ENCODE assay signal across 12 cellular contexts in genomic region chr17:332558-333322, GRCh38. TPM values are rescaled to one million over a fixed set of nuclear protein-coding genes. Genes with fewer than 3 reads are reported as not detected.
DNase-seq lines count a peak whose midpoint lies in the region; ATAC-seq and TF ChIP-seq lines count a peak whose summit lies in the region.
"Had no signal": no experiment of that assay in that cellular context is flagged by ENCODE, and none has a peak within 500 bp of the region (broad histone marks: within the 10 kb centered on the region; RNA-seq: fewer than 3 reads in every experiment).

No MANE protein-coding gene starts in this region.

- POLR2A ChIA-PET in SK-N-SH (lab: Yijun Ruan, JAX): no interaction called here
- POLR2A ChIA-PET in naive thymus-derived CD8-positive, alpha-beta T cell (lab: Charles Lee): interaction anchor here (1.3 to 1.7 kb wide), 2 partner anchors 41 to 51 kb away, joined by 3 read pairs; no protein-coding TSS in a partner anchor

- no peak overlapping the region for H2AFZ ChIP-seq in SK-N-SH (ENCODE audit: low read depth)

- H3K36me3 ChIP-seq in SK-N-SH (replicated peaks in 1 of 2; ENCODE audit: control insufficient read depth in 1 of 2, insufficient read depth in 2 of 2, low read length in 1 of 2) (no peaks in the 10 kb centered on the region), vagina (no peaks in the 10 kb centered on the region), HAP-1 (replicated peaks) (no peaks in the 10 kb centered on the region)
- H3K36me3 ChIP-seq: SJSA1 had no signal

- H3K9ac ChIP-seq in SK-N-SH: no peak overlapping the region

- ATAC-seq in SK-N-SH treated with all-trans-retinoic acid at 6 μM for 48 hours (peak; percentile 25; the same call in 1 of the 3 replicates), HG02938 (IDR thresholded peaks at IDR 0.05; ENCODE audit: unreplicated experiment) (no peak)
- ATAC-seq in naive thymus-derived CD8-positive, alpha-beta T cell: no peak
- ATAC-seq: activated CD8-positive, alpha-beta T cell treated with anti-CD3 and anti-CD28 coated beads for 36 hours had no signal

- TF ChIP-seq CTCF in SK-N-SH (IDR thresholded peaks at IDR 0.05): no peak
- TF ChIP-seq CTCF in vagina (IDR thresholded peaks at IDR 0.05): no peak

- H3K9me3 ChIP-seq in SK-N-SH (no peaks in the 10 kb centered on the region), vagina (no peaks in the 10 kb centered on the region), HAP-1 (no peaks in the 10 kb centered on the region)
- H3K9me3 ChIP-seq: SJSA1 had no signal

- intact Hi-C loops in vagina (cut with DNase I): no loop called here

- H3K27ac Mint-ChIP-seq in naive thymus-derived CD8-positive, alpha-beta T cell: peak overlapping the region in 6 of 10 donors; percentile 37 to 99 (median 74)
- H3K27ac Mint-ChIP-seq: activated CD8-positive, alpha-beta T cell treated with anti-CD3 and anti-CD28 coated beads for 36 hours had no signal

- no peak overlapping the region for H3K27ac ChIP-seq in SK-N-SH (ENCODE audit: low read depth in 2 of 2, low read length in 1 of 2)
- H3K27ac ChIP-seq in vagina: peak overlapping the region; percentile 88
- H3K27ac ChIP-seq: SJSA1 had no signal

- no peaks in the 10 kb centered on the region for H4K20me1 ChIP-seq in SK-N-SH (ENCODE audit: insufficient read depth)

- no peak for TF ChIP-seq EP300 in SK-N-SH (IDR thresholded peaks at IDR 0.05; ENCODE audit: borderline replicate concordance in 1 of 2, low read depth in 1 of 2, low read length in 1 of 2)

- H3K4me1 Mint-ChIP-seq in naive thymus-derived CD8-positive, alpha-beta T cell: peaks cover 14 to 83% (median 54%) of the 10 kb centered on the region in 4 donors

- DNase-seq in SK-N-SH: no peak
- DNase-seq in fibroblast of peridontal ligament (ENCODE audit: extremely low read depth): peak; percentile 15
- peak in 1 of 10 donors; percentile 34 for DNase-seq in naive thymus-derived CD8-positive, alpha-beta T cell
- DNase-seq in vagina (ENCODE audit: extremely low spot score in 2 of 2): no peak
- no peak for DNase-seq in HAP-1 (ENCODE audit: low spot score in 2 of 2)
- no peak for DNase-seq in ACHN
- DNase-seq: 8988T; activated CD8-positive, alpha-beta T cell treated with anti-CD3 and anti-CD28 coated beads for 36 hours; effector memory CD4-positive, alpha-beta T cell had no signal

- in situ Hi-C loops in HAP-1 (cut with MboI; ENCODE audit: low sequenced_read_pairs) (no loop called here), ACHN (cut with HindIII; ENCODE audit: low pct_ligation_motif_present, low pct_unique_long_range_greater_than_20kb, low sequenced_read_pairs) (no loop called here)

- no peaks in the 10 kb centered on the region for H3K36me3 Mint-ChIP-seq in naive thymus-derived CD8-positive, alpha-beta T cell

- H3K4me1 ChIP-seq in SK-N-SH (ENCODE audit: control insufficient read depth in 1 of 2, insufficient read depth in 2 of 2, low read depth in 1 of 2, low read length in 1 of 2) (peaks cover 0 to 8% of the 10 kb centered on the region in 2 experiments; a peak in 1 of 4 replicates), vagina (peaks cover 51% of the 10 kb centered on the region), HAP-1 (no peaks in the 10 kb centered on the region)
- H3K4me1 ChIP-seq: SJSA1 had no signal

- H3K4me2 ChIP-seq in SK-N-SH: no peak overlapping the region

- TF ChIP-seq POLR2A in vagina (IDR thresholded peaks at IDR 0.05): no peak

- no peak for TF ChIP-seq RAD21 in SK-N-SH (IDR thresholded peaks at IDR 0.05; ENCODE audit: low read length)

- H3K79me2 ChIP-seq in SK-N-SH (ENCODE audit: insufficient read depth): no peaks in the 10 kb centered on the region

- peak overlapping the region in 7 of 10 donors; percentile 60 to 92 (median 85) for H3K4me3 Mint-ChIP-seq in naive thymus-derived CD8-positive, alpha-beta T cell
- H3K4me3 Mint-ChIP-seq: activated CD8-positive, alpha-beta T cell treated with anti-CD3 and anti-CD28 coated beads for 36 hours had no signal

- peaks cover 0 to 6% (median 0%) of the 10 kb centered on the region in 5 donors for H3K27me3 Mint-ChIP-seq in naive thymus-derived CD8-positive, alpha-beta T cell

- no peaks in the 10 kb centered on the region for H3K9me3 Mint-ChIP-seq in naive thymus-derived CD8-positive, alpha-beta T cell
- H3K9me3 Mint-ChIP-seq: activated CD8-positive, alpha-beta T cell treated with anti-CD3 and anti-CD28 coated beads for 36 hours had no signal

- no peaks in the 10 kb centered on the region for H3K27me3 ChIP-seq in SK-N-SH (ENCODE audit: insufficient read depth)
- no peaks in the 10 kb centered on the region for H3K27me3 ChIP-seq in vagina
- H3K27me3 ChIP-seq in HAP-1 (ENCODE audit: low read depth): no peaks in the 10 kb centered on the region

- no peaks in the 10 kb centered on the region for H3F3A ChIP-seq in SK-N-SH (replicated peaks; ENCODE audit: insufficient read depth)

- no peaks in the 10 kb centered on the region for H3K9me2 ChIP-seq in SK-N-SH

- H3K4me3 ChIP-seq in SK-N-SH (ENCODE audit: low read depth in 2 of 2, low read length in 1 of 2) (no peak overlapping the region), vagina (peak overlapping the region in 1 of 2 donors; percentile 28), HAP-1 (no peak overlapping the region)
- H3K4me3 ChIP-seq: SJSA1 had no signal

- CTCF ChIA-PET in SK-N-SH (lab: Yijun Ruan, JAX): no interaction called here

- 85% methylated on average over 26 of the region's 34 CpGs for WGBS in SK-N-SH (ENCODE audit: low lambda C conversion rate)

TF ChIP-seq in SK-N-SH treated with all-trans-retinoic acid at 6 μM for 48 hours, 23 proteins besides CTCF, POLR2A, EP300 and RAD21 (continues in another document):
- TF ChIP-seq ESRRG (CRISPR knock-in tag; IDR thresholded peaks at IDR 0.05) (no peak), TOX (CRISPR knock-in tag; IDR thresholded peaks at IDR 0.05; ENCODE audit: borderline replicate concordance) (no peak), CSRNP3 (CRISPR knock-in tag; IDR thresholded peaks at IDR 0.05) (no peak), TCF4 (CRISPR knock-in tag; IDR thresholded peaks at IDR 0.05; ENCODE audit: borderline replicate concordance) (no peak), ZNF565 (CRISPR knock-in tag; conservative IDR thresholded peaks at IDR 0.05; ENCODE audit: low read depth) (no peak), ZNF70 (CRISPR knock-in tag; IDR thresholded peaks at IDR 0.05) (no peak), ZC3H10 (CRISPR knock-in tag; IDR thresholded peaks at IDR 0.05) (no peak)

TF ChIP-seq in SK-N-SH, 30 proteins besides CTCF, POLR2A, EP300 and RAD21 (continues in another document):
- TF ChIP-seq TAF1 (IDR thresholded peaks at IDR 0.05; ENCODE audit: borderline replicate concordance, low read depth, low read length) (no peak), MEF2A (IDR thresholded peaks at IDR 0.05; ENCODE audit: borderline replicate concordance, low read depth) (no peak), USF2 (IDR thresholded peaks at IDR 0.05; ENCODE audit: borderline replicate concordance, low read depth, low read length) (no peak), EZH2phosphoT487 (IDR thresholded peaks at IDR 0.05; ENCODE audit: borderline replicate concordance, low read depth) (no peak), YY1 (IDR thresholded peaks at IDR 0.05; ENCODE audit: low read depth) (no peak), IRF3 (IDR thresholded peaks at IDR 0.05; ENCODE audit: low read depth, low read length) (no peak), JUND (IDR thresholded peaks at IDR 0.05) (no peak), RFX5 (IDR thresholded peaks at IDR 0.05; ENCODE audit: low read length) (no peak), ZBTB33 (IDR thresholded peaks at IDR 0.05; ENCODE audit: borderline replicate concordance, low read depth) (no peak), FOXM1 (IDR thresholded peaks at IDR 0.05; ENCODE audit: low read depth) (no peak)

RNA-seq across cellular contexts. Expression of gene RPH3AL, which starts 19.9 kb away (rescaled TPM):
- 2.9 and 4.4 TPM in 2 replicates for polyA plus RNA-seq in SK-N-SH (2012; rRNA removed)
- 1.8 and 2.5 TPM in 2 replicates for polyA plus RNA-seq in SK-N-SH (2012; cell fraction: cytosol; rRNA removed)
- polyA plus RNA-seq in SK-N-SH (2012; cell fraction: nucleus; rRNA removed): 3.0 and 3.6 TPM in 2 replicates
- 10 to 100 TPM; 26.4 to 30.0 TPM for total RNA-seq in naive thymus-derived CD8-positive, alpha-beta T cell
- polyA plus RNA-seq in naive thymus-derived CD8-positive, alpha-beta T cell: 1 to 10 TPM; 1.9 to 5.7 (median 2.7) TPM
- total RNA-seq in vagina: 43.5 TPM
